ENCODE assay signal across 22 cellular contexts in the genomic region with DNA sequence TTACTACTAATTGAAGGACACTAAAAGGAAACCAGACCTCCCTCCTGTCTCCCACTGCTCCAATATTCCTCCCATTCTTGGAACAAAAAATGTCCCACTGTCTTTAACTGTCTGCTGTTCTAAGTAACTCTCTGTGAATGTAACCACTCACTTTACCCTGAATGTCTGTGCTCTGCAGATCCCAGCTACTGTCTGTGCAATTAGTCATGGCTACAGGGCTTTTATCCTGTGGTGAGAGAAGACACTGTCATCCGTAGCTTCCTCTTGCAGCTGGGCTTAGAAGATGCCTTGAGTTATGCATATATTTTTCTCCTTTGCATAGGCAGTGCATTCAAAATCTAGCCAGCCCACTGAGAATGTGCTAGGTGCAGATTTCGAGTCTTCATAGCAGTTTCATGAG.
"Had no signal": no experiment of that assay in that cellular context is flagged by ENCODE, and none has a peak within 500 bp of the region (broad histone marks: within the 10 kb centered on the region; RNA-seq: fewer than 3 reads in every experiment).

No MANE protein-coding gene starts in this region.

- H3K27ac Mint-ChIP-seq: activated B cell treated with CpG ODN at 0.5 μM for 24 hours; activated CD4-positive, alpha-beta memory T cell treated with anti-CD3 and anti-CD28 coated beads for 36 hours; activated CD8-positive, alpha-beta memory T cell treated with anti-CD3 and anti-CD28 coated beads, Interleukin-2, amount 10 ng/mL, durations not matched to agents 7 days and 5 days; activated naive CD8-positive, alpha-beta T cell treated with anti-CD3 and anti-CD28 coated beads, Interleukin-2, amount 10 ng/mL, durations not matched to agents 7 days and 5 days; activated T-helper 2 cell treated with anti-CD3 and anti-CD28 coated beads, Interferon-gamma antibody, Interleukin-2, Interleukin-4, amounts not matched to agents 10 μg/mL and 5 μg/mL and 100 μg/mL, durations not matched to agents 14 hours and 24 hours and 36 hours; neural progenitor cell; progenitor cell of endocrine pancreas; T-helper 2 cell treated with Interferon-gamma antibody and Interleukin-4, amounts not matched to agents 5 μg/mL and 100 μg/mL, for 36 hours had no signal

- H3K27me3 ChIP-seq: body of pancreas, gastrocnemius medialis, left lung, neural progenitor cell, tibial artery had no signal

- H3K9ac ChIP-seq: neural progenitor cell had no signal

- H3K4me2 ChIP-seq: neural progenitor cell had no signal

- H3K4me1 Mint-ChIP-seq: activated B cell treated with CpG ODN at 0.5 μM for 24 hours; activated CD8-positive, alpha-beta memory T cell treated with anti-CD3 and anti-CD28 coated beads, Interleukin-2, amount 10 ng/mL, durations not matched to agents 7 days and 5 days; activated naive CD8-positive, alpha-beta T cell treated with anti-CD3 and anti-CD28 coated beads, Interleukin-2, amount 10 ng/mL, durations not matched to agents 7 days and 5 days had no signal

- H3K27ac ChIP-seq: body of pancreas, gastrocnemius medialis, left lung, neural progenitor cell, tibial artery had no signal

- H3K4me3 Mint-ChIP-seq: activated B cell treated with CpG ODN at 0.5 μM for 24 hours; activated CD4-positive, alpha-beta memory T cell treated with anti-CD3 and anti-CD28 coated beads for 36 hours; activated CD8-positive, alpha-beta memory T cell treated with anti-CD3 and anti-CD28 coated beads, Interleukin-2, amount 10 ng/mL, durations not matched to agents 7 days and 5 days; activated naive CD8-positive, alpha-beta T cell treated with anti-CD3 and anti-CD28 coated beads, Interleukin-2, amount 10 ng/mL, durations not matched to agents 7 days and 5 days; neural progenitor cell; T-helper 2 cell treated with Interferon-gamma antibody and Interleukin-4, amounts not matched to agents 5 μg/mL and 100 μg/mL, for 36 hours had no signal

- H3K4me1 ChIP-seq: body of pancreas, gastrocnemius medialis, left lung, neural progenitor cell, tibial artery had no signal

- H3K36me3 ChIP-seq: gastrocnemius medialis, left lung, neural progenitor cell, tibial artery had no signal

- H3K9me3 ChIP-seq: body of pancreas, gastrocnemius medialis, left lung, tibial artery had no signal

- ATAC-seq: activated CD8-positive, alpha-beta memory T cell treated with anti-CD3 and anti-CD28 coated beads, Interleukin-2, amount 10 ng/mL, durations not matched to agents 7 days and 5 days; body of pancreas; gastrocnemius medialis; left lung; right cardiac atrium; stimulated activated naive CD8-positive, alpha-beta T cell treated with anti-CD3 and anti-CD28 coated beads, Interleukin-15, Interleukin-2, amounts not matched to agents 100 U/mL and 50 U/mL, for 24 hours had no signal

- H3K4me3 ChIP-seq: body of pancreas, gastrocnemius medialis, left lung, neural progenitor cell, tibial artery had no signal

- H3K27me3 Mint-ChIP-seq: activated B cell treated with CpG ODN at 0.5 μM for 24 hours; activated CD4-positive, alpha-beta memory T cell treated with anti-CD3 and anti-CD28 coated beads for 36 hours; activated CD8-positive, alpha-beta memory T cell treated with anti-CD3 and anti-CD28 coated beads, Interleukin-2, amount 10 ng/mL, durations not matched to agents 7 days and 5 days; activated naive CD8-positive, alpha-beta T cell treated with anti-CD3 and anti-CD28 coated beads, Interleukin-2, amount 10 ng/mL, durations not matched to agents 7 days and 5 days; progenitor cell of endocrine pancreas had no signal

- H2AFZ ChIP-seq: neural progenitor cell had no signal

- H3K36me3 Mint-ChIP-seq: activated CD4-positive, alpha-beta memory T cell treated with anti-CD3 and anti-CD28 coated beads for 36 hours; activated CD8-positive, alpha-beta memory T cell treated with anti-CD3 and anti-CD28 coated beads, Interleukin-2, amount 10 ng/mL, durations not matched to agents 7 days and 5 days; activated naive CD8-positive, alpha-beta T cell treated with anti-CD3 and anti-CD28 coated beads, Interleukin-2, amount 10 ng/mL, durations not matched to agents 7 days and 5 days; neural progenitor cell had no signal

- H3K9me3 Mint-ChIP-seq: neural progenitor cell had no signal

- DNase-seq: activated B cell treated with CpG ODN at 0.5 μM for 24 hours; activated CD4-positive, alpha-beta memory T cell treated with anti-CD3 and anti-CD28 coated beads for 36 hours; activated CD4-positive, alpha-beta T cell treated with anti-CD3 and anti-CD28 coated beads for 4 hours; activated CD8-positive, alpha-beta memory T cell treated with anti-CD3 and anti-CD28 coated beads, Interleukin-2, amount 10 ng/mL, durations not matched to agents 7 days and 5 days; activated naive CD4-positive, alpha-beta T cell treated with Interleukin-2 at 50 U/mL for 16 hours; activated naive CD8-positive, alpha-beta T cell treated with anti-CD3 and anti-CD28 coated beads, Interleukin-2, amount 10 ng/mL, durations not matched to agents 7 days and 5 days; activated T-cell treated with anti-CD3 and anti-CD28 coated beads, Interleukin-2, amount 50 U/mL, for 1 hour; amygdala; body of pancreas; erythroblast; gastrocnemius medialis; head of caudate nucleus; left lung; mammary epithelial cell; right cardiac atrium; stimulated activated naive CD8-positive, alpha-beta T cell treated with anti-CD3 and anti-CD28 coated beads, Interleukin-15, Interleukin-2, amounts not matched to agents 100 U/mL and 50 U/mL, for 24 hours; substantia nigra; tibial artery had no signal
